ENCODE assay signal across 24 cellular contexts in the genomic region with DNA sequence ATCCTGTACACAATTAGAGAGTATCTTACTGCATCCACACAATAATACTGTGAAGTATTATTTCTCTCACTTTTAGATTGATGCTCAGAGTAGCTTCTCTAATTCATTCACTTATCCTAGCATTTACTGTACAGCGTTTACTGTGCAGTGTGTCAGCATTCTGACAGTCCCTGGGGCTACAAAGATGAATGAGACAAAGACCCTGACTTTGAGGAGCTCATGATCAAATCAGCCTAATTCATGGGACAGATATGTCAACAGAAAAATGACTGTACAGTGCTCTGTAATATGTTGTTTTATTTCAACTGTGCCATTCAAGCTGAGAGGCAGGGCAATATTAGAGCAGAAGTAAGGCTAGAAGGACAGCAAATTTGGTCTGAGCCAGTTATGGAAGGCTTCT.
"Had no signal": no experiment of that assay in that cellular context is flagged by ENCODE, and none has a peak within 500 bp of the region (broad histone marks: within the 10 kb centered on the region; RNA-seq: fewer than 3 reads in every experiment).

No MANE protein-coding gene starts in this region.

- H3K36me3 ChIP-seq: stomach, suprapubic skin, thoracic aorta, thyroid gland, tibial artery, tibial nerve, transverse colon, upper lobe of left lung, upper lobe of right lung, uterus, vagina had no signal

- H3K27ac ChIP-seq: stomach, suprapubic skin, testis, thoracic aorta, thyroid gland, tibial artery, tibial nerve, transverse colon, upper lobe of left lung, upper lobe of right lung, uterus, vagina had no signal

- DNase-seq: stimulated activated CD4-positive, alpha-beta T cell treated with anti-CD3 and anti-CD28 coated beads, Interleukin-2, amount 100 ng/mL, for 48 hours; stimulated activated CD4-positive, alpha-beta T cell treated with anti-CD3 and anti-CD28 coated beads, Interleukin-4, amount 100 ng/mL, for 1 hour; stimulated activated CD4-positive, alpha-beta T cell treated with anti-CD3 and anti-CD28 coated beads, Interleukin-4, amount 100 ng/mL, for 24 hours; stimulated activated CD4-positive, alpha-beta T cell treated with anti-CD3 and anti-CD28 coated beads, Interleukin-4, amount 100 ng/mL, for 4 hours; stimulated activated CD8-positive, alpha-beta memory T cell treated with anti-CD3 and anti-CD28 coated beads, Interleukin-4, amount 100 ng/mL, for 48 hours; stimulated activated naive B cell treated with anti-CD40 and anti-IgM and Interleukin-4, amounts not matched to agents 10 μg/mL and 1 μg/mL and 100 μg/mL, for 72 hours; stimulated activated naive CD4-positive, alpha-beta T cell; stimulated activated naive CD4-positive, alpha-beta T cell treated with Interleukin-2 at 50 U/mL for 16 hours; stimulated activated naive CD8-positive, alpha-beta T cell treated with anti-CD3 and anti-CD28 coated beads, Interleukin-15, amount 100 ng/mL, for 72 hours; stimulated activated naive CD8-positive, alpha-beta T cell treated with anti-CD3 and anti-CD28 coated beads, Interleukin-15, Interleukin-2, amounts not matched to agents 100 U/mL and 50 U/mL, for 24 hours; stomach; substantia nigra; testis; thyroid gland; tibial artery; transverse colon; trophoblast cell; upper lobe of left lung; upper lobe of right lung; uterus had no signal

- H3K4me3 ChIP-seq: stomach, suprapubic skin, testis, thoracic aorta, thyroid gland, tibial artery, tibial nerve, transverse colon, upper lobe of left lung, upper lobe of right lung, uterus, vagina had no signal

- H3K27me3 ChIP-seq: suprapubic skin, testis, thyroid gland, tibial artery, tibial nerve, transverse colon, upper lobe of left lung, upper lobe of right lung, uterus, vagina had no signal

- H3K9me3 ChIP-seq: stomach, suprapubic skin, testis, thoracic aorta, thyroid gland, tibial artery, tibial nerve, transverse colon, upper lobe of left lung, upper lobe of right lung, uterus, vagina had no signal

- H3K4me1 ChIP-seq: stomach, suprapubic skin, testis, thyroid gland, tibial artery, tibial nerve, transverse colon, upper lobe of left lung, upper lobe of right lung, uterus, vagina had no signal
